8 cellular contexts compared by ENCODE assay signal in the genomic region with DNA sequence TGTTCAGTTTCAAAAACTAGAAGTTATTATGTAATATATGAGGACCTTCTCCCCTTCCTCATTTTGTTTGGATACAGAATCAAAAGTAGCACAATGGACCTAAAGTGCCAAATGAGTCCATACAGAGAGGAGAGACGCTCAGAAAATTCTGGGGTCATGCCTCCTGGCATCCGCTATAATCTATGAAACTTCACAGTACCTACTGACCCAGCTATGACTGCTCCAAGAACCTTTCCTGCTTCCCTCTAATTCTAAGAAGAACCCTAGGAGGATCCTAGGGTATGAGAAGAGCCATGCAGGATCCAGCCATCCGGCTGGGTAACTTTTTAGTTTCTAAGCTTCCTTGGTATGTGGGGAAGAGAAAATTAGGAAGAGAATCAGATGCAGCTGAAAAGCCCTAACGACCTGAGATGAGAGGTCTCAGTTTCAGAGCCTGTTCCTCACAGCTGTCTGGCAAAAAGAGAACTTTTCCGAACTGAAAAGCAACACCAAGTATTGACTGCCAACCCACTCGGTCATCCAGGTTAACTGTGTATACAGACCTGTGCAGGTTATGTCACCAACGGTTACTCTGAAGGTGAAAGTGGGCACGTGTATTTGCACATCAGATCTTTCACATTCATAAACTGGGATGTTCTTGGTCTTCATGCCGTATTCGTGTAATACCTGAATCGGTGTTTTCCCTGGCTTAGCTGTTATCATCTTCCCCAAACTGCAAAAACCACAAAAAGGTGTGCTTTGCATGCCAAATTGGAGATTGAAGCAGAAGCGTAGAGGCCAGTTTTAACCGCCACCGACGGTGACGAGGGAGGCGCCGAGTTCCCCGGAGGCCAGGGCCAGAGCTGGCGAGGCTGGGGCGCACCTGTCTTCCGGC. TPM values are rescaled to one million over a fixed set of nuclear protein-coding genes. Genes with fewer than 3 reads are reported as not detected.
DNase-seq lines count a peak whose midpoint lies in the region; ATAC-seq and TF ChIP-seq lines count a peak whose summit lies in the region.

No MANE protein-coding gene starts in this region.

- peaks cover 2% of the 10 kb centered on the region; the same call in 1 of the 2 replicates for H3K4me1 ChIP-seq in BE2C
- H3K4me1 ChIP-seq in esophagus (ENCODE audit: control insufficient read depth in 2 of 2, insufficient read depth in 2 of 2, low read length in 1 of 2), result peaks cover 0 to 2% of the 10 kb centered on the region in 2 donors

- H3K27ac Mint-ChIP-seq in osteocyte (ENCODE audit: unreplicated experiment), result peak overlapping the region; percentile 74

- peak overlapping the region; percentile 92 for H3K27ac ChIP-seq in RWPE1
- H3K27ac ChIP-seq in esophagus (ENCODE audit: low read depth in 2 of 2, low read length in 1 of 2), result peak overlapping the region; percentile 99 to 100

- H3K27me3 ChIP-seq in BE2C, result no peaks in the 10 kb centered on the region
- no peaks in the 10 kb centered on the region for H3K27me3 ChIP-seq in esophagus (ENCODE audit: control insufficient read depth in 1 of 2, insufficient read depth in 2 of 2, low read length in 2 of 2)

- H3K4me3 ChIP-seq in BE2C (ENCODE audit: low read depth, low read length), result peak overlapping the region; percentile 76
- H3K4me3 ChIP-seq in esophagus (ENCODE audit: low read depth in 1 of 2, low read length in 2 of 2), result peak overlapping the region; percentile 83 to 99

- no peaks in the 10 kb centered on the region for H3K9me3 Mint-ChIP-seq in osteocyte (ENCODE audit: unreplicated experiment)

- WGBS in esophagus, 2 donors, result 4% methylated on average over 22 of the region's 22 CpGs

- H3K36me3 Mint-ChIP-seq in osteocyte (ENCODE audit: unreplicated experiment), result peaks cover 27% of the 10 kb centered on the region

- no peak for DNase-seq in BE2C
- DNase-seq in RWPE1 (ENCODE audit: low spot score), result peak; percentile 4
- no peak for DNase-seq in osteocyte (ENCODE audit: extremely low spot score, unreplicated experiment)
- DNase-seq in NCI-H1930 (lab: John Stamatoyannopoulos, UW), result no peak
- no peak for DNase-seq in stimulated activated CD4-positive, alpha-beta T cell treated with anti-CD3 and anti-CD28 coated beads, Interleukin-4, amount 100 ng/mL, for 4 hours

- H3K4me3 Mint-ChIP-seq in osteocyte (ENCODE audit: unreplicated experiment), result peak overlapping the region; percentile 82

- POLR2A ChIA-PET in RWPE1 (lab: Yijun Ruan, JAX; ENCODE audit: low non-redundant PET), result interaction anchor here (0.6 to 1.2 kb wide), 2 partner anchors 67 to 119 kb away, joined by 3 to 4 read pairs; no protein-coding TSS in a partner anchor

- TF ChIP-seq CTCF in BE2C (IDR thresholded peaks at IDR 0.05; ENCODE audit: low read depth, low read length) (no peak), RWPE1 (conservative IDR thresholded peaks at IDR 0.05; ENCODE audit: low read depth) (no peak), osteocyte (IDR thresholded peaks at IDR 0.05) (no peak)

- CTCF ChIA-PET in RWPE1 (lab: Yijun Ruan, JAX), result interaction anchor here (0.8 kb wide), 1 partner anchor 87 kb away, joined by 3 read pairs; no protein-coding TSS in a partner anchor

- ATAC-seq in GM18858 (IDR thresholded peaks at IDR 0.05; ENCODE audit: unreplicated experiment), result peak; percentile 32
- ATAC-seq in HG03025 (IDR thresholded peaks at IDR 0.05; ENCODE audit: low FRiP score, unreplicated experiment), result peak; percentile 41

- no peaks in the 10 kb centered on the region; the same call in 1 of the 2 replicates for H3K36me3 ChIP-seq in BE2C
- H3K36me3 ChIP-seq in esophagus (ENCODE audit: control insufficient read depth in 2 of 2, insufficient read depth in 2 of 2, low read length in 1 of 2), result peaks cover 0 to 7% of the 10 kb centered on the region in 2 donors

- peaks cover 32% of the 10 kb centered on the region for H3K4me1 Mint-ChIP-seq in osteocyte (ENCODE audit: unreplicated experiment)

- H3K9me3 ChIP-seq in BE2C, result no peaks in the 10 kb centered on the region
- no peaks in the 10 kb centered on the region for H3K9me3 ChIP-seq in esophagus (ENCODE audit: control insufficient read depth in 2 of 2, insufficient read depth in 1 of 2, low read depth in 1 of 2, low read length in 1 of 2)

- no peaks in the 10 kb centered on the region for H3K27me3 Mint-ChIP-seq in osteocyte (ENCODE audit: unreplicated experiment)

RNA-seq across cellular contexts. Expression of a gene that starts 1.0 kb away (rescaled TPM):
- 21.2 TPM for polyA plus RNA-seq in BE2C (2012; ENCODE audit: insufficient read depth, insufficient read length, low read depth)
- polyA plus RNA-seq in esophagus, result 10 to 100 TPM; 25.2 to 26.0 TPM
- total RNA-seq in osteocyte, result 44.8 and 50.1 TPM in 2 replicates

RNA-seq across cellular contexts. Expression of a gene that starts 1.2 kb away (rescaled TPM):
- polyA plus RNA-seq in BE2C (2012; ENCODE audit: insufficient read depth, insufficient read length, low read depth), result 1.3 TPM
- polyA plus RNA-seq in esophagus, result 1 to 10 TPM; 1.3 to 5.2 TPM
- total RNA-seq in osteocyte, result 7.4 TPM in 2 replicates

RNA-seq across cellular contexts. Expression of a gene that starts 28.5 kb away (rescaled TPM):
- polyA plus RNA-seq in BE2C (2012; ENCODE audit: insufficient read depth, insufficient read length, low read depth), result 12.9 TPM
- polyA plus RNA-seq in esophagus, result 1 to 10 TPM; 1.5 to 2.8 TPM
- total RNA-seq in osteocyte, result 49.9 and 57.0 TPM in 2 replicates

RNA-seq across cellular contexts. Expression of a gene that starts 30.3 kb away (rescaled TPM):
- 5.3 TPM for polyA plus RNA-seq in BE2C (2012; ENCODE audit: insufficient read depth, insufficient read length, low read depth)
- polyA plus RNA-seq in esophagus, result 1 to 10 TPM in 1 of 2 donors, under 1 TPM in 1; 0.79 to 1.4 TPM
- total RNA-seq in osteocyte, result 29.1 and 36.2 TPM in 2 replicates
